ENCODE assay signal across 8 cellular contexts in genomic region chr1:39672551-39672947, GRCh38. TPM values are rescaled to one million over a fixed set of nuclear protein-coding genes. Genes with fewer than 3 reads are reported as not detected.
DNase-seq lines count a peak whose midpoint lies in the region; ATAC-seq and TF ChIP-seq lines count a peak whose summit lies in the region.

No MANE protein-coding gene starts in this region.

- DNase-seq in RWPE1 (ENCODE audit: low spot score) (no peak), colonic mucosa (no peak), natural killer cell (peak; percentile 22), COLO829 (ENCODE audit: low spot score) (no peak), NCI-H1092 (lab: John Stamatoyannopoulos, UW) (no peak), NCI-H345 (lab: John Stamatoyannopoulos, UW) (no peak), posterior vena cava (ENCODE audit: low spot score) (no peak)

- no peaks in the 10 kb centered on the region for H3K36me3 ChIP-seq in colonic mucosa

- H3K4me3 ChIP-seq in colonic mucosa: peak overlapping the region; percentile 23

- CTCF ChIA-PET in RWPE1 (lab: Yijun Ruan, JAX): interaction anchor here (0.5 to 1.7 kb wide), 3 partner anchors 19 to 764 kb away, joined by 3 to 5 read pairs (median 5); no protein-coding TSS in a partner anchor

- ATAC-seq in natural killer cell: peak in 1 of 3 donors; percentile 41

- H3K9me3 ChIP-seq in colonic mucosa: no peaks in the 10 kb centered on the region

- POLR2A ChIA-PET in RWPE1 (lab: Yijun Ruan, JAX; ENCODE audit: low non-redundant PET): no interaction called here

- no peaks in the 10 kb centered on the region for H3K36me3 Mint-ChIP-seq in natural killer cell

- H3K4me1 ChIP-seq in colonic mucosa: no peaks in the 10 kb centered on the region

- peaks cover 35 to 50% of the 10 kb centered on the region in 2 donors for H3K27me3 Mint-ChIP-seq in natural killer cell (ENCODE audit: low read depth in 2 of 2)

- peaks cover 0 to 5% of the 10 kb centered on the region in 2 donors for H3K4me1 Mint-ChIP-seq in natural killer cell

- TF ChIP-seq CTCF in GM12873 (IDR thresholded peaks at IDR 0.05; ENCODE audit: insufficient read depth, low read depth, low read length, missing control alignments): peak; percentile 74
- TF ChIP-seq CTCF in RWPE1 (conservative IDR thresholded peaks at IDR 0.05; ENCODE audit: low read depth): 0 out of 2 replicates have a peak, but pooled peaks have one; percentile 16
- TF ChIP-seq CTCF in colonic mucosa (IDR thresholded peaks at IDR 0.05): peak; percentile 46
- peak; percentile 22 for TF ChIP-seq CTCF in natural killer cell (IDR thresholded peaks at IDR 0.05)

- no peak overlapping the region for H3K9ac ChIP-seq in colonic mucosa (ENCODE audit: low read depth in 2 of 2, low read length in 2 of 2)

- peak overlapping the region; percentile 68 for H3K4me3 Mint-ChIP-seq in natural killer cell

- H3K9me3 Mint-ChIP-seq in natural killer cell: no peaks in the 10 kb centered on the region

- H3K27ac ChIP-seq in RWPE1: no peak overlapping the region
- no peak overlapping the region for H3K27ac ChIP-seq in colonic mucosa

- peaks cover 23% of the 10 kb centered on the region for H3K27me3 ChIP-seq in colonic mucosa

- no peak overlapping the region for H3K27ac Mint-ChIP-seq in natural killer cell

- intact Hi-C loops in colonic mucosa (cut with DNase I) (no loop called here), natural killer cell (cut with micrococcal nuclease) (loop anchor here (5.0 kb wide), 1 partner anchor 50 kb away; no protein-coding TSS in a partner anchor), posterior vena cava (cut with DNase I) (no loop called here)

RNA-seq across cellular contexts. Expression of gene NT5C1A, which starts 0.6 kb away (rescaled TPM):
- not detected for total RNA-seq in colonic mucosa
- not detected for total RNA-seq in natural killer cell
- 1 to 10 TPM in 1 of 2 donors, under 1 TPM in 1; 0.71 to 1.1 TPM for total RNA-seq in posterior vena cava

RNA-seq across cellular contexts. Expression of gene HPCAL4, which starts 18.7 kb away (rescaled TPM):
- under 1 TPM; 0.07 to 0.16 TPM for total RNA-seq in colonic mucosa
- 1 to 10 TPM in 2 of 3 donors, under 1 TPM in 1; 0.78 to 1.6 (median 1.3) TPM for total RNA-seq in natural killer cell
- under 1 TPM in 1 of 2 donors, not detected in 1; 0.09 TPM for total RNA-seq in posterior vena cava

RNA-seq across cellular contexts. Expression of gene HEYL, which starts 33.1 kb away (rescaled TPM):
- total RNA-seq in colonic mucosa: 1 to 10 TPM in 1 of 2 donors, under 1 TPM in 1; 0.91 to 2.4 TPM
- not detected for total RNA-seq in natural killer cell
- 10 to 100 TPM; 25.2 to 47.1 TPM for total RNA-seq in posterior vena cava

Comparison
In these comparisons a context has a peak if more than half of its experiments do, and no peak if none do; other contexts are left out.
1. CTCF ChIP-seq: peak in every context shown above with its lines; median percentile 74 in GM12873; 46 in colonic mucosa; 22 in natural killer cell; 16 in RWPE1.
2. RNA of gene HEYL, which starts 33.1 kb away (total RNA-seq): 25.2 to 47.1 TPM in posterior vena cava; 0.91 to 2.4 TPM in colonic mucosa and not detected in natural killer cell; every median in the first group is over 4 times any median in the second.